22 cellular contexts compared by ENCODE assay signal in genomic region chr10:110553905-110554304, GRCh38. TPM values are rescaled to one million over a fixed set of nuclear protein-coding genes. Genes with fewer than 3 reads are reported as not detected.
DNase-seq lines count a peak whose midpoint lies in the region; ATAC-seq, FAIRE-seq and TF ChIP-seq lines count a peak whose summit lies in the region.
"Had no signal": no experiment of that assay in that cellular context is flagged by ENCODE, and none has a peak within 500 bp of the region (broad histone marks: within the 10 kb centered on the region; RNA-seq: fewer than 3 reads in every experiment).

No MANE protein-coding gene starts in this region.

- H3K27ac Mint-ChIP-seq in type B pancreatic cell = peak overlapping the region; percentile 38

- peaks cover 8% of the 10 kb centered on the region for H3K4me1 Mint-ChIP-seq in type B pancreatic cell (ENCODE audit: unreplicated experiment)

- H3K36me3 ChIP-seq in cardiac muscle cell = no peaks in the 10 kb centered on the region
- H3K36me3 ChIP-seq in kidney (ENCODE audit: control insufficient read depth in 1 of 2, insufficient read depth in 2 of 2, low read length in 2 of 2) = no peaks in the 10 kb centered on the region

- TF ChIP-seq CTCF in cardiac muscle cell (IDR thresholded peaks at IDR 0.05; ENCODE audit: low read depth, low read length) (no peak), choroid plexus epithelial cell (conservative IDR thresholded peaks at IDR 0.05; ENCODE audit: low read depth, low read length) (no peak), type B pancreatic cell (conservative IDR thresholded peaks at IDR 0.05) (no peak), kidney (IDR thresholded peaks at IDR 0.05; ENCODE audit: borderline replicate concordance, extremely low read depth, insufficient read depth) (no peak)

- peak; percentile 31 to 62 for DNase-seq in cardiac muscle cell (ENCODE audit: low read depth in 1 of 2, low spot score in 1 of 2)
- DNase-seq in Right ventricle myocardium superior = no peak
- peak; percentile 40 for DNase-seq in choroid plexus epithelial cell (ENCODE audit: low read depth)
- peak; percentile 31 for DNase-seq in kidney tubule cell (ENCODE audit: low spot score)
- no peak for DNase-seq in type B pancreatic cell (ENCODE audit: extremely low spot score, unreplicated experiment)
- DNase-seq in stimulated activated CD4-positive, alpha-beta T cell treated with anti-CD3 and anti-CD28 coated beads, Interleukin-12 subunit alpha, Interleukin-12 subunit beta, amount 100 ng/mL, for 4 hours = no peak
- DNase-seq in kidney = no peak
- DNase-seq in NCI-H1048 (lab: John Stamatoyannopoulos, UW) = no peak
- DNase-seq: 8988T, COR-L47, DMS79, NCI-H1417, NCI-H2029, NCI-H2171 treated with DMSO at 0.1 percent for 48 hours, NCI-H510A, NCI-H82 had no signal

- H3K27ac ChIP-seq in cardiac muscle cell (peak overlapping the region; percentile 32), kidney (ENCODE audit: low read depth in 2 of 2, low read length in 2 of 2) (no peak overlapping the region)

- H3K9me3 ChIP-seq in cardiac muscle cell (ENCODE audit: low read depth) (no peaks in the 10 kb centered on the region), kidney (ENCODE audit: control insufficient read depth in 1 of 2, low read length in 2 of 2) (no peaks in the 10 kb centered on the region)

- intact Hi-C loops in Right ventricle myocardium superior (cut with DNase I) (no loop called here), kidney (cut with DNase I) (no loop called here)

- H3K4me3 ChIP-seq in cardiac muscle cell (no peak overlapping the region), choroid plexus epithelial cell (ENCODE audit: low read depth, low read length) (no peak overlapping the region), kidney (ENCODE audit: low read length in 2 of 2) (no peak overlapping the region)

- H3K27me3 ChIP-seq in cardiac muscle cell = no peaks in the 10 kb centered on the region

- no peak overlapping the region for H3K9ac ChIP-seq in kidney (ENCODE audit: low read length in 2 of 2)

- H3K4me3 Mint-ChIP-seq in type B pancreatic cell = no peak overlapping the region
- H3K4me3 Mint-ChIP-seq: CD14-positive monocyte had no signal

- no peak for FAIRE-seq in kidney (lab: Jason Lieb, UNC)
- FAIRE-seq: G401.6, GM12892, GM19239 had no signal

- H3K9me3 Mint-ChIP-seq in type B pancreatic cell = no peaks in the 10 kb centered on the region
- H3K9me3 Mint-ChIP-seq: CD14-positive monocyte had no signal

- H3K4me1 ChIP-seq in cardiac muscle cell (ENCODE audit: low read depth) (peaks cover 10% of the 10 kb centered on the region), kidney (ENCODE audit: control insufficient read depth in 1 of 2, insufficient read depth in 1 of 2, low read depth in 1 of 2, low read length in 2 of 2) (no peaks in the 10 kb centered on the region)

- ATAC-seq in Right ventricle myocardium superior (ENCODE audit: poor library complexity) = no peak
- ATAC-seq: Panc1, Right ventricle myocardium inferior had no signal

- no peaks in the 10 kb centered on the region for H3K36me3 Mint-ChIP-seq in type B pancreatic cell
- H3K36me3 Mint-ChIP-seq: CD14-positive monocyte had no signal

- peaks cover 25% of the 10 kb centered on the region for H3K27me3 Mint-ChIP-seq in type B pancreatic cell

RNA-seq across cellular contexts. Expression of gene SMC3, which starts 13.6 kb away (rescaled TPM):
- total RNA-seq in cardiac muscle cell = 21.6 and 40.7 TPM in 2 replicates
- 81.5 and 122 TPM in 2 replicates for polyA plus RNA-seq in cardiac muscle cell
- 20.3 TPM for total RNA-seq in Right ventricle myocardium superior
- 39.0 and 60.6 TPM in 2 replicates for total RNA-seq in type B pancreatic cell (ENCODE audit: low replicate concordance)
- 29.6 TPM for total RNA-seq in kidney
- polyA plus RNA-seq in kidney (ENCODE audit: insufficient read depth, low read depth, low replicate concordance) = 13.9 TPM

RNA-seq across cellular contexts. Expression of gene DUSP5, which starts 56.2 kb away (rescaled TPM):
- total RNA-seq in cardiac muscle cell (75.8 and 82.1 TPM in 2 replicates), Right ventricle myocardium superior (6.8 TPM), type B pancreatic cell (ENCODE audit: low replicate concordance) (16.3 and 61.6 TPM in 2 replicates), kidney (23.7 TPM)
- polyA plus RNA-seq in cardiac muscle cell (64.1 and 99.5 TPM in 2 replicates), kidney (ENCODE audit: insufficient read depth, low read depth, low replicate concordance) (9.0 TPM)

Comparison
In these comparisons a context has a peak if more than half of its experiments do, and no peak if none do; other contexts are left out.
1. DNase-seq: peak in cardiac muscle cell (2 of 2), choroid plexus epithelial cell (single experiment) and kidney tubule cell (single experiment); none in Right ventricle myocardium superior (single experiment), type B pancreatic cell (single experiment), stimulated activated CD4-positive, alpha-beta T cell treated with anti-CD3 and anti-CD28 coated beads, Interleukin-12 subunit alpha, Interleukin-12 subunit beta, amount 100 ng/mL, for 4 hours (single experiment), kidney (single experiment) and NCI-H1048 (single experiment).